In the genomic region with DNA sequence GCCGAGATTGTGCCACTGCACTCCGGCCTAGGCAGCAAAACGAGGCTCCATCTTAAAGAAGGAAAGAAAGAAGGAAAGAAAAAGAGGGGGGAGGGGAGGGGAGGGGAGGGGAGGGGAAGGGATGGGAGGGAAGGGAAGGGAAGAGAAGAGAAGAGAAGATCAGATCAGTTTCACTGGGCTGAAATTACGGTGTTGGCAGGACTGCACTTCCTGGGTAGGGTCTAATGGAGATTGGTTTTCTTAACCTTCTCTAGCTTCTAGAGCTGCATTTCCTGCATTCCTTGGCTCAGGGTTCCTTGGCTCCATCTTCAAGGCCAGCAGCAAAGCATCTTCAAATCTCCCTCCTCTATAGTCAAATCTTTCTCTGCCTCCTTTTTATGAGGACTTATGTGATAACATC, we compare ENCODE assay signal across 28 cellular contexts.
DNase-seq lines count a peak whose midpoint lies in the region; ATAC-seq, FAIRE-seq and TF ChIP-seq lines count a peak whose summit lies in the region.
"Had no signal": no experiment of that assay in that cellular context is flagged by ENCODE, and none has a peak within 500 bp of the region (broad histone marks: within the 10 kb centered on the region; RNA-seq: fewer than 3 reads in every experiment).

No MANE protein-coding gene starts in this region.

- H3K23me2 ChIP-seq in H1 (ENCODE audit: low read depth, low read length) = no peaks in the 10 kb centered on the region

- H3K4me1 Mint-ChIP-seq in neural crest cell (peaks cover 5% of the 10 kb centered on the region), CD14-positive monocyte (no peaks in the 10 kb centered on the region)
- H3K4me1 Mint-ChIP-seq: B cell; CD8-positive, alpha-beta memory T cell had no signal

- H3K56ac ChIP-seq in H1 (replicated peaks; ENCODE audit: insufficient read length, low read depth, low read length) = no peak overlapping the region

- POLR2A ChIA-PET in HepG2 (lab: Yijun Ruan, JAX) (no interaction called here), H1 (lab: Charles Lee; ENCODE audit: partially characterized antibody) (no interaction called here)

- no peak for TF ChIP-seq POLR2A in HepG2 (IDR thresholded peaks at IDR 0.05; ENCODE audit: insufficient read depth in 1 of 2, low read depth in 2 of 2, low read length in 2 of 2)
- TF ChIP-seq POLR2A in right lobe of liver (IDR thresholded peaks at IDR 0.05) = no peak
- TF ChIP-seq POLR2A in H1 (IDR thresholded peaks at IDR 0.05; ENCODE audit: control extremely low read depth in 1 of 2, low read depth in 2 of 2, low read length in 2 of 2) = no peak

- no peak overlapping the region for H3K4ac ChIP-seq in H1 (replicated peaks; ENCODE audit: insufficient read length, low read depth, low read length)

- 0 out of 2 replicates have a peak overlapping the region, but pooled peaks have one; percentile 25 for H2BK15ac ChIP-seq in H1 (ENCODE audit: low read length)

- no peak overlapping the region for H3K18ac ChIP-seq in H1 (ENCODE audit: extremely low read depth, low read length)

- 5% methylated on average over 4 of the region's 4 CpGs for WGBS in HepG2 (ENCODE audit: low lambda C conversion rate)
- 52% methylated on average over 4 of the region's 4 CpGs for WGBS in right lobe of liver (ENCODE audit: insufficient coverage, low coverage, low lambda C conversion rate, missing lambda C conversion rate)
- 83% methylated on average over 3 of the region's 4 CpGs; no CpG with 5 or more reads in 1 of the 2 experiments for WGBS in H1 (ENCODE audit: extremely low coverage in 1 of 2, insufficient coverage in 1 of 2, insufficient read length in 1 of 2, insufficient replicate concordance in 2 of 2, low coverage in 1 of 2, low lambda C conversion rate in 2 of 2, missing lambda C conversion rate in 1 of 2), 2 experiments

- H4K5ac ChIP-seq in H1 (ENCODE audit: insufficient read length, low read depth, low read length) = no peak overlapping the region

- no peak overlapping the region for H2BK5ac ChIP-seq in H1 (ENCODE audit: low read depth, low read length)

- H3K27ac ChIP-seq in HepG2 (ENCODE audit: extremely low read length, insufficient read depth, low read length) (no peak overlapping the region), right lobe of liver (no peak overlapping the region), H1 (ENCODE audit: low read depth, low read length) (no peak overlapping the region)
- H3K27ac ChIP-seq: 22Rv1; A549; BLaER1 treated with 17β-estradiol and CSF1 and Interleukin-3, amounts not matched to agents 10 nM and 100 nM; C4-2B had no signal

- BruUV-seq in HepG2 (replicated peaks; lab: Mats Ljungman, UMichigan) = no TSS peak

- H3K23ac ChIP-seq in H1 (ENCODE audit: insufficient read length) = no peak overlapping the region

- H4K20me1 ChIP-seq in HepG2 (ENCODE audit: insufficient read depth, low read length) (no peaks in the 10 kb centered on the region), H1 (replicated peaks in 1 of 2; ENCODE audit: control insufficient read depth in 1 of 2, insufficient read depth in 2 of 2, low read length in 2 of 2) (no peaks in the 10 kb centered on the region)
- H4K20me1 ChIP-seq: BLaER1 treated with 17β-estradiol and CSF1 and Interleukin-3, amounts not matched to agents 10 nM and 100 nM had no signal

- H3K4me3 ChIP-seq in HepG2 (replicated peaks in 1 of 3; ENCODE audit: insufficient read depth in 1 of 3, low read depth in 2 of 3, low read length in 3 of 3) (no peak overlapping the region), right lobe of liver (no peak overlapping the region), H1 (ENCODE audit: extremely low read depth in 1 of 4, insufficient read depth in 2 of 4, low read depth in 3 of 4, low read length in 4 of 4) (no peak overlapping the region)
- H3K4me3 ChIP-seq: A549; BLaER1 treated with 17β-estradiol and CSF1 and Interleukin-3, amounts not matched to agents 10 nM and 100 nM; GM12878 had no signal

- no peak for TF ChIP-seq CTCF in HepG2 (CRISPR knock-in tag; IDR thresholded peaks at IDR 0.05)
- no peak for TF ChIP-seq CTCF in right lobe of liver (IDR thresholded peaks at IDR 0.05)
- TF ChIP-seq CTCF in H1 (IDR thresholded peaks at IDR 0.05; ENCODE audit: control extremely low read depth in 1 of 3, insufficient read depth in 1 of 3, low read depth in 1 of 3, low read length in 3 of 3) = no peak
- no peak for TF ChIP-seq CTCF in neural crest cell (conservative IDR thresholded peaks at IDR 0.05)
- no peak for TF ChIP-seq CTCF in CD14-positive monocyte (IDR thresholded peaks at IDR 0.05)

- H3K4me1 ChIP-seq in HepG2 (ENCODE audit: insufficient read depth, low read length) (no peaks in the 10 kb centered on the region), right lobe of liver (no peaks in the 10 kb centered on the region), H1 (replicated peaks in 1 of 4; ENCODE audit: control insufficient read depth in 3 of 4, insufficient read depth in 4 of 4, low read length in 3 of 4) (no peaks in the 10 kb centered on the region)
- H3K4me1 ChIP-seq: A549; BLaER1 treated with 17β-estradiol and CSF1 and Interleukin-3, amounts not matched to agents 10 nM and 100 nM had no signal

- no peak overlapping the region for H2AK5ac ChIP-seq in H1 (ENCODE audit: low read depth, low read length)

- no peak for FAIRE-seq in HepG2 (lab: Jason Lieb, UNC)
- no peak for FAIRE-seq in H1 (lab: Jason Lieb, UNC)
- FAIRE-seq: A549, GM12878, GM12892, GM18507 had no signal

- H3K36me3 Mint-ChIP-seq in neural crest cell (ENCODE audit: low read depth) (no peaks in the 10 kb centered on the region), CD14-positive monocyte (no peaks in the 10 kb centered on the region)
- H3K36me3 Mint-ChIP-seq: CD4-positive, alpha-beta memory T cell; CD4-positive, CD25-positive, alpha-beta regulatory T cell; CD8-positive, alpha-beta memory T cell had no signal

- no peak for TF ChIP-seq EP300 in HepG2 (IDR thresholded peaks at IDR 0.05; ENCODE audit: low read depth in 2 of 2, low read length in 2 of 2)
- TF ChIP-seq EP300 in HepG2 (CRISPR knock-in tag; IDR thresholded peaks at IDR 0.05; ENCODE audit: borderline replicate concordance) = no peak
- TF ChIP-seq EP300 in H1 (IDR thresholded peaks at IDR 0.05; ENCODE audit: borderline replicate concordance in 1 of 2, low read depth in 2 of 2, low read length in 2 of 2) = no peak

- intact Hi-C loops in HepG2 (cut with micrococcal nuclease; ENCODE audit: unreplicated experiment) = no loop called here
- intact Hi-C loops in right lobe of liver (cut with DNase I) = no loop called here
- intact Hi-C loops in CD14-positive monocyte (cut with micrococcal nuclease) = no loop called here

- CTCF ChIA-PET in HepG2 (lab: Yijun Ruan, JAX; ENCODE audit: low intra/inter-chr PET ratio, low total read pairs) = no interaction called here
- CTCF ChIA-PET in H1 (lab: Charles Lee; ENCODE audit: partially characterized antibody) = no interaction called here

- H3K9ac ChIP-seq in HepG2 (ENCODE audit: insufficient read depth, low read depth, low read length) = no peak overlapping the region
- no peak overlapping the region for H3K9ac ChIP-seq in H1 (replicated peaks in 1 of 4; ENCODE audit: extremely low read depth in 1 of 4, low read depth in 3 of 4, low read length in 3 of 4)
- H3K9ac ChIP-seq: BLaER1 treated with 17β-estradiol and CSF1 and Interleukin-3, amounts not matched to agents 10 nM and 100 nM had no signal

- H2AFZ ChIP-seq in HepG2 (ENCODE audit: low read length) = no peak overlapping the region
- no peak overlapping the region for H2AFZ ChIP-seq in H1 (ENCODE audit: low read length)

- in situ Hi-C loops in HepG2 (cut with HindIII; ENCODE audit: extremely low pct_ligation_motif_present, low pct_unique_long_range_greater_than_20kb) = no loop called here

- H3K27me3 Mint-ChIP-seq in neural crest cell (ENCODE audit: low read depth) = no peaks in the 10 kb centered on the region
- H3K27me3 Mint-ChIP-seq in CD14-positive monocyte (ENCODE audit: low read depth in 3 of 3) = peaks cover 0 to 1% (median 0%) of the 10 kb centered on the region in 3 donors
- H3K27me3 Mint-ChIP-seq: B cell; CD4-positive, alpha-beta memory T cell had no signal

- no peaks in the 10 kb centered on the region for H3K27me3 ChIP-seq in HepG2 (ENCODE audit: control insufficient read depth in 1 of 2, insufficient read depth in 2 of 2, low read length in 2 of 2)
- H3K27me3 ChIP-seq in right lobe of liver = no peaks in the 10 kb centered on the region
- H3K27me3 ChIP-seq in H1 (replicated peaks in 1 of 4; ENCODE audit: control insufficient read depth in 3 of 4, extremely low read depth in 1 of 4, insufficient read depth in 3 of 4, low read length in 3 of 4) = no peaks in the 10 kb centered on the region
- H3K27me3 ChIP-seq: BLaER1 treated with 17β-estradiol and CSF1 and Interleukin-3, amounts not matched to agents 10 nM and 100 nM had no signal

- H3K79me1 ChIP-seq in H1 (ENCODE audit: low read depth, low read length) = no peaks in the 10 kb centered on the region

- H3K27ac Mint-ChIP-seq in neural crest cell (ENCODE audit: unreplicated experiment) (peak overlapping the region; percentile 19), CD14-positive monocyte (no peak overlapping the region)
- H3K27ac Mint-ChIP-seq: B cell; CD4-positive, alpha-beta memory T cell; CD8-positive, alpha-beta memory T cell had no signal

- no peak overlapping the region for H2BK12ac ChIP-seq in H1 (ENCODE audit: low read depth, low read length)

- TF ChIP-seq RAD21 in HepG2 (CRISPR knock-in tag; IDR thresholded peaks at IDR 0.05) (no peak), H1 (IDR thresholded peaks at IDR 0.05 in 1 of 2, conservative IDR thresholded peaks at IDR 0.05 in 1 of 2; ENCODE audit: low read depth in 2 of 2, low read length in 2 of 2) (no peak)

- DNase-seq in NCI-H82 (lab: John Stamatoyannopoulos, UW) = peak; percentile 53
- DNase-seq in NCI-H82 treated with DMSO at 0.1 percent for 48 hours (lab: John Stamatoyannopoulos, UW; ENCODE audit: unreplicated experiment) = no peak
- DNase-seq in HepG2 (ENCODE audit: low spot score) = no peak
- DNase-seq in right lobe of liver = no peak
- no peak for DNase-seq in H1 (ENCODE audit: low read depth in 1 of 2, low spot score in 2 of 2)
- no peak for DNase-seq in neural crest cell (ENCODE audit: low read depth, low spot score)
- no peak for DNase-seq in T1000 (lab: John Stamatoyannopoulos, UW)
- DNase-seq in CD14-positive monocyte (ENCODE audit: low spot score) = no peak
- DNase-seq: AML-193; CD4-positive, alpha-beta memory T cell; CD4-positive, CD25-positive, alpha-beta regulatory T cell; CD8-positive, alpha-beta memory T cell; COR-L47; DMS 273 treated with DMSO at 0.1 percent for 48 hours; DMS153; DMS53; DMS79; DND-41; EL; GDM1 had no signal

- H3K9me3 ChIP-seq in HepG2 (ENCODE audit: low read length) = no peaks in the 10 kb centered on the region
- no peaks in the 10 kb centered on the region for H3K9me3 ChIP-seq in right lobe of liver
- H3K9me3 ChIP-seq in H1 (ENCODE audit: insufficient read depth in 2 of 2, low read depth in 1 of 2, low read length in 1 of 2) = no peaks in the 10 kb centered on the region
- H3K9me3 ChIP-seq: A549; BLaER1 treated with 17β-estradiol and CSF1 and Interleukin-3, amounts not matched to agents 10 nM and 100 nM had no signal

- no peaks in the 10 kb centered on the region for H3K79me2 ChIP-seq in HepG2 (ENCODE audit: insufficient read depth, low read length)
- no peaks in the 10 kb centered on the region for H3K79me2 ChIP-seq in H1 (ENCODE audit: control insufficient read depth in 1 of 2, insufficient read depth in 2 of 2, low read length in 2 of 2)

- H3K36me3 ChIP-seq in HepG2 (replicated peaks in 1 of 2; ENCODE audit: control insufficient read depth in 1 of 2, insufficient read depth in 2 of 2, low read length in 2 of 2) (no peaks in the 10 kb centered on the region), right lobe of liver (no peaks in the 10 kb centered on the region), H1 (ENCODE audit: control insufficient read depth in 2 of 4, insufficient read depth in 4 of 4, low read length in 3 of 4) (no peaks in the 10 kb centered on the region)
- H3K36me3 ChIP-seq: BLaER1 treated with 17β-estradiol and CSF1 and Interleukin-3, amounts not matched to agents 10 nM and 100 nM had no signal

- ATAC-seq in HepG2 (no peak), right lobe of liver (no peak)
- ATAC-seq: A549, GM12878 had no signal

- H4K91ac ChIP-seq in H1 (replicated peaks; ENCODE audit: insufficient read length, low read length) = no peak overlapping the region

- H3K4me3 Mint-ChIP-seq in neural crest cell (no peak overlapping the region), CD14-positive monocyte (no peak overlapping the region)
- H3K4me3 Mint-ChIP-seq: B cell; CD4-positive, alpha-beta memory T cell; CD4-positive, CD25-positive, alpha-beta regulatory T cell; CD8-positive, alpha-beta memory T cell had no signal

- no peak overlapping the region for H2BK120ac ChIP-seq in H1 (replicated peaks; ENCODE audit: low read depth, low read length)

- H4K8ac ChIP-seq in H1 (ENCODE audit: extremely low read depth, insufficient read depth, low read length) = no peak overlapping the region

- H3K14ac ChIP-seq in H1 (ENCODE audit: insufficient read length) = no peak overlapping the region

- H3K4me2 ChIP-seq in HepG2 (ENCODE audit: low read depth, low read length) = no peak overlapping the region
- H3K4me2 ChIP-seq in H1 (ENCODE audit: insufficient read depth in 1 of 2, low read depth in 2 of 2, low read length in 2 of 2) = no peak overlapping the region
- H3K4me2 ChIP-seq: A549; BLaER1 treated with 17β-estradiol and CSF1 and Interleukin-3, amounts not matched to agents 10 nM and 100 nM had no signal

- H3K9me3 Mint-ChIP-seq in neural crest cell (no peaks in the 10 kb centered on the region), CD14-positive monocyte (peaks cover 0 to 2% (median 0%) of the 10 kb centered on the region in 7 donors)
- H3K9me3 Mint-ChIP-seq: CD4-positive, alpha-beta memory T cell; CD4-positive, CD25-positive, alpha-beta regulatory T cell; CD8-positive, alpha-beta memory T cell had no signal

- H2BK20ac ChIP-seq in H1 (ENCODE audit: low read length) = no peak overlapping the region
